In the genomic region with DNA sequence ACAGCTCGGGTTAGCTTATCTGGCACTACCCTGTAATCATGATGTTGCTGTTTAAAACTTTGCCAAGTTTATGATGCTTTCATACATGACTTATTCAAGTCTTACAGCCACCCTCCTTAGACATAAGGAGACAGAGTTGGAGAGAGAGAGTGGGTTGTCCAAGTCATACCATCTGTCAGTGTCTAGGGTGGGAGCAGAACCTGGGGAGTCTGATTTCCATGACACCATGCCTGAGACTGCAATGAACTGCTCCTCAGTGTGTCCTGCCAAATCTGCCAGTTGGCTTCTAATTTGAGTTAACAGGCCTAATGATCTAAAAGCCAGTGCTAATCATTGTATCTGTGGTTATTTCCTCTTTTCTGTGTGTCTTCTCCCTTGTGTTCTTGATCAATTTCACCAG, we compare ENCODE assay signal across 17 cellular contexts. TPM values are rescaled to one million over a fixed set of nuclear protein-coding genes. Genes with fewer than 3 reads are reported as not detected.
"Had no signal": no experiment of that assay in that cellular context is flagged by ENCODE, and none has a peak within 500 bp of the region (broad histone marks: within the 10 kb centered on the region; RNA-seq: fewer than 3 reads in every experiment).

No MANE protein-coding gene starts in this region.

- H3K36me3 ChIP-seq: neutrophil, suprapubic skin, tibial artery had no signal

- H3K27me3 ChIP-seq: dorsolateral prefrontal cortex, neutrophil, suprapubic skin, tibial artery had no signal

- FAIRE-seq: small intestine had no signal

- ATAC-seq: left colon; mucosa of descending colon; naive thymus-derived CD8-positive, alpha-beta T cell had no signal

- DNase-seq: dorsolateral prefrontal cortex; effector CD8-positive, alpha-beta T cell; head of caudate nucleus; hippocampal formation; left colon; mammary epithelial cell; mucosa of descending colon; naive thymus-derived CD8-positive, alpha-beta T cell; small intestine; stimulated activated CD4-positive, alpha-beta T cell treated with anti-CD3 and anti-CD28 coated beads, Interleukin-12 subunit alpha, Interleukin-12 subunit beta, amount 100 ng/mL, for 4 hours; stimulated activated naive CD4-positive, alpha-beta T cell treated with Interleukin-2 at 50 U/mL for 16 hours; tibial artery had no signal

- H3K4me3 ChIP-seq: coronary artery, dorsolateral prefrontal cortex, mucosa of descending colon, suprapubic skin, tibial artery had no signal

- H3K9me3 ChIP-seq: mucosa of descending colon, neutrophil, suprapubic skin, tibial artery had no signal

- H3K27ac ChIP-seq: coronary artery, dorsolateral prefrontal cortex, neutrophil, suprapubic skin, tibial artery had no signal

- H3K4me1 ChIP-seq: suprapubic skin, tibial artery had no signal

RNA-seq across cellular contexts. Expression of a gene that starts 48.2 kb away (rescaled TPM):
- total RNA-seq: chondrocyte; left colon; naive thymus-derived CD8-positive, alpha-beta T cell; pulmonary artery endothelial cell had no signal
